19 cellular contexts compared by ENCODE assay signal in the genomic region with DNA sequence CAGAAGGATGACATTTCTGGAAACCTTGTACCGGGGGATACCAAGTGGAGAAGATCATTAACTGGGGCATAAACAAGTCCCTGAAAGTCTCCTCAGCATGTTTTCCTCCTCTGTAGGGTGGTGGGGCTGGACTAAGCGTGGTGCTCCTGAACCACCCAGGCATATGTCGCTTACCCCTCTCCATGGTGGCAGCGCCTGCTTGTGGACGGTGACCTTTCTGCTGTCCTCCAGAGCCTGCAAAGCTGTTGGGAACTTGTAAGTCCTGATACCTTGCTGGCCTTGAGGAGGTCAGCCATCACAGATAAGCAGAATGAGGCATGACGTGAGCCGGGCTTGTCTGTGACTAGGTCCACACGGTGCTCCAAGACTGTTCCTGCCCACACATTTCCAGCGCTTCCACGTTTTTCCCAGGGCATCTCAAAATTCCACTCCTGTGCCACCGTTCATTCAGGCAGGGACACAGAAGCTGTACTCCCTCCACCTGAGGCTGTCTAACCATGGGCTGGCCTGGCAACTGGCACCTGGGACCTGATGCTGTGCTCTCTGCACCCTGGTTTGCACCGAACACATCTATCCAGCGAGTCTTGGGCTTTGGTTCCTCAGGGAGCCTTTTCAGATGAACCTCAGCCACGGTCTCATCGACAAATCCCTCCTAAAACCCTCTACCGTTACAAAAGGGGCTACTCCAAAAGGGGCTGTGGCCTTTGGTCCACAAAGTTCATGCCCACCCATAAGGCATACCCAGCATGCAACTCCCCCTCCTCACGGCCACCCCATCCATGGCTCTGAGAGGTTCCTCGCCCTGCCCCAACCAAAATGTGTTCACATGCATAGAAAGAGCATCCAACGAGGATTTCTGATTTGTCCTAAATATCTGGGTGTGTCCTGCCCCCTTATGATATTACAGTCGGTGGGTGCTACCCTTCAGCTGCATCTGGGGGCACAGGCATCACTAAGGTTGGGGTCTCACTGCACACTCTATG.
DNase-seq lines count a peak whose midpoint lies in the region; ATAC-seq and TF ChIP-seq lines count a peak whose summit lies in the region.
"Had no signal": no experiment of that assay in that cellular context is flagged by ENCODE, and none has a peak within 500 bp of the region (broad histone marks: within the 10 kb centered on the region; RNA-seq: fewer than 3 reads in every experiment).

No MANE protein-coding gene starts in this region.

- no peaks in the 10 kb centered on the region for H3K36me3 Mint-ChIP-seq in activated CD8-positive, alpha-beta memory T cell treated with anti-CD3 and anti-CD28 coated beads, Interleukin-2, amount 10 ng/mL, durations not matched to agents 7 days and 5 days
- no peaks in the 10 kb centered on the region for H3K36me3 Mint-ChIP-seq in activated T-cell treated with anti-CD3 and anti-CD28 coated beads, Interleukin-2, amount 50 U/mL, for 4 hours (ENCODE audit: insufficient read depth)
- H3K36me3 Mint-ChIP-seq: activated naive CD8-positive, alpha-beta T cell treated with anti-CD3 and anti-CD28 coated beads, Interleukin-2, amount 10 ng/mL, durations not matched to agents 7 days and 5 days; brain; natural killer cell had no signal

- H3K9ac ChIP-seq in neuronal stem cell (ENCODE audit: low read depth, low read length, poor library complexity) = no peak overlapping the region

- no peak overlapping the region for H3K27ac Mint-ChIP-seq in activated CD8-positive, alpha-beta memory T cell treated with anti-CD3 and anti-CD28 coated beads, Interleukin-2, amount 10 ng/mL, durations not matched to agents 7 days and 5 days
- H3K27ac Mint-ChIP-seq: activated naive CD8-positive, alpha-beta T cell treated with anti-CD3 and anti-CD28 coated beads, Interleukin-2, amount 10 ng/mL, durations not matched to agents 7 days and 5 days; endodermal cell; memory B cell; natural killer cell; stimulated activated naive CD8-positive, alpha-beta T cell treated with anti-CD3 and anti-CD28 coated beads, Interleukin-15, Interleukin-2, amounts not matched to agents 100 ng/mL and 50 ng/mL, for 24 hours had no signal

- H2AK5ac ChIP-seq in neuronal stem cell (ENCODE audit: low read depth, low read length) = peak overlapping the region; percentile 79

- no peak overlapping the region for H3K23ac ChIP-seq in neuronal stem cell (ENCODE audit: low read depth, low read length, poor library complexity)

- WGBS in esophagus, 2 donors = 85 to 86% methylated on average over 20 of the region's 20 CpGs
- no CpG with 5 or more reads among the region's 20 CpGs for WGBS in neuronal stem cell (ENCODE audit: extremely low coverage in 2 of 2, insufficient read length in 2 of 2, insufficient replicate concordance in 1 of 2), 2 donors

- H3K27ac ChIP-seq in esophagus (ENCODE audit: low read depth in 2 of 2, low read length in 1 of 2) (peak overlapping the region; percentile 25 to 54), neuronal stem cell (replicated peaks; ENCODE audit: low read length) (no peak overlapping the region), upper lobe of right lung (peak overlapping the region; percentile 73)

- H2AFZ ChIP-seq in neuronal stem cell (ENCODE audit: low read length) = no peak overlapping the region

- no peak overlapping the region for H2BK120ac ChIP-seq in neuronal stem cell (ENCODE audit: low read depth, low read length)

- no peaks in the 10 kb centered on the region for H3K36me3 ChIP-seq in esophagus (ENCODE audit: control insufficient read depth in 2 of 2, insufficient read depth in 2 of 2, low read length in 1 of 2)
- no peaks in the 10 kb centered on the region for H3K36me3 ChIP-seq in neuronal stem cell (replicated peaks in 1 of 2; ENCODE audit: control insufficient read depth in 2 of 2, insufficient read depth in 2 of 2, low read length in 2 of 2)
- H3K36me3 ChIP-seq in upper lobe of right lung = no peaks in the 10 kb centered on the region

- H3K9me3 ChIP-seq in esophagus (ENCODE audit: control insufficient read depth in 2 of 2, insufficient read depth in 1 of 2, low read depth in 1 of 2, low read length in 1 of 2) = peaks cover 0 to 5% of the 10 kb centered on the region in 2 donors
- no peaks in the 10 kb centered on the region for H3K9me3 ChIP-seq in neuronal stem cell (replicated peaks in 1 of 2; ENCODE audit: control insufficient read depth in 2 of 2, insufficient read depth in 1 of 2, low read depth in 1 of 2, low read length in 2 of 2)
- H3K9me3 ChIP-seq in upper lobe of right lung = no peaks in the 10 kb centered on the region

- H2BK5ac ChIP-seq in neuronal stem cell (ENCODE audit: low read length) = no peak overlapping the region

- CTCF ChIA-PET in activated CD8-positive, alpha-beta memory T cell treated with anti-CD3 and anti-CD28 coated beads, Interleukin-2, amount 10 ng/mL, durations not matched to agents 7 days and 5 days (lab: Charles Lee) = no interaction called here

- H3K4me2 ChIP-seq in neuronal stem cell (ENCODE audit: insufficient read depth, low read length, poor library complexity, severe bottlenecking) = no peak overlapping the region

- H4K91ac ChIP-seq in neuronal stem cell (ENCODE audit: low read depth, low read length, poor library complexity) = no peak overlapping the region

- H3K4me1 Mint-ChIP-seq in activated CD8-positive, alpha-beta memory T cell treated with anti-CD3 and anti-CD28 coated beads, Interleukin-2, amount 10 ng/mL, durations not matched to agents 7 days and 5 days = no peaks in the 10 kb centered on the region
- H3K4me1 Mint-ChIP-seq in activated T-cell treated with anti-CD3 and anti-CD28 coated beads, Interleukin-2, amount 50 U/mL, for 4 hours (ENCODE audit: low read depth) = peaks cover 2% of the 10 kb centered on the region
- H3K4me1 Mint-ChIP-seq: natural killer cell had no signal

- no peak for TF ChIP-seq CTCF in upper lobe of right lung (IDR thresholded peaks at IDR 0.05)

- H3K4me1 ChIP-seq in esophagus (ENCODE audit: control insufficient read depth in 2 of 2, insufficient read depth in 2 of 2, low read length in 1 of 2) (peaks cover 2 to 4% of the 10 kb centered on the region in 2 donors), neuronal stem cell (ENCODE audit: control insufficient read depth in 2 of 2, insufficient read depth in 1 of 2, low read depth in 1 of 2, low read length in 2 of 2) (peaks cover 5 to 28% of the 10 kb centered on the region in 2 donors), upper lobe of right lung (peaks cover 20% of the 10 kb centered on the region)

- H3K27me3 Mint-ChIP-seq in activated CD8-positive, alpha-beta memory T cell treated with anti-CD3 and anti-CD28 coated beads, Interleukin-2, amount 10 ng/mL, durations not matched to agents 7 days and 5 days = peaks cover 18% of the 10 kb centered on the region
- peaks cover 31% of the 10 kb centered on the region for H3K27me3 Mint-ChIP-seq in activated T-cell treated with anti-CD3 and anti-CD28 coated beads, Interleukin-2, amount 50 U/mL, for 4 hours (ENCODE audit: low read depth)
- H3K27me3 Mint-ChIP-seq: brain had no signal

- peak overlapping the region; percentile 60 for H2BK12ac ChIP-seq in neuronal stem cell (ENCODE audit: low read length)

- H3K4me3 ChIP-seq in esophagus (ENCODE audit: low read depth in 1 of 2, low read length in 2 of 2) (no peak overlapping the region), neuronal stem cell (ENCODE audit: low read length in 2 of 2) (no peak overlapping the region), upper lobe of right lung (no peak overlapping the region)

- H2BK15ac ChIP-seq in neuronal stem cell (ENCODE audit: low read length) = peak overlapping the region; percentile 82

- H3K14ac ChIP-seq in neuronal stem cell (ENCODE audit: low read length) = no peak overlapping the region

- intact Hi-C loops in upper lobe of right lung (cut with DNase I) = no loop called here

- H3K9me3 Mint-ChIP-seq in activated CD8-positive, alpha-beta memory T cell treated with anti-CD3 and anti-CD28 coated beads, Interleukin-2, amount 10 ng/mL, durations not matched to agents 7 days and 5 days (ENCODE audit: low read depth) = no peaks in the 10 kb centered on the region
- no peaks in the 10 kb centered on the region for H3K9me3 Mint-ChIP-seq in activated T-cell treated with anti-CD3 and anti-CD28 coated beads, Interleukin-2, amount 50 U/mL, for 4 hours
- H3K9me3 Mint-ChIP-seq: activated naive CD8-positive, alpha-beta T cell treated with anti-CD3 and anti-CD28 coated beads, Interleukin-2, amount 10 ng/mL, durations not matched to agents 7 days and 5 days; endodermal cell; natural killer cell had no signal

- ATAC-seq in activated CD8-positive, alpha-beta memory T cell treated with anti-CD3 and anti-CD28 coated beads, Interleukin-2, amount 10 ng/mL, durations not matched to agents 7 days and 5 days = no peak
- ATAC-seq in upper lobe of right lung (no peak), GM18511 (IDR thresholded peaks at IDR 0.05; ENCODE audit: unreplicated experiment) (no peak)
- ATAC-seq in activated T-cell treated with anti-CD3 and anti-CD28 coated beads, Interleukin-2, amount 50 U/mL, for 4 hours = no peak
- ATAC-seq: natural killer cell had no signal

- peak overlapping the region; percentile 61 for H3K18ac ChIP-seq in neuronal stem cell (ENCODE audit: low read length)

- peaks cover 4% of the 10 kb centered on the region for H3K79me1 ChIP-seq in neuronal stem cell (ENCODE audit: low read depth, low read length)

- H3K4me3 Mint-ChIP-seq in activated CD8-positive, alpha-beta memory T cell treated with anti-CD3 and anti-CD28 coated beads, Interleukin-2, amount 10 ng/mL, durations not matched to agents 7 days and 5 days = no peak overlapping the region
- no peak overlapping the region for H3K4me3 Mint-ChIP-seq in activated T-cell treated with anti-CD3 and anti-CD28 coated beads, Interleukin-2, amount 50 U/mL, for 4 hours
- H3K4me3 Mint-ChIP-seq: activated naive CD8-positive, alpha-beta T cell treated with anti-CD3 and anti-CD28 coated beads, Interleukin-2, amount 10 ng/mL, durations not matched to agents 7 days and 5 days; brain; endodermal cell; memory B cell; natural killer cell; stimulated activated naive CD8-positive, alpha-beta T cell treated with anti-CD3 and anti-CD28 coated beads, Interleukin-15, Interleukin-2, amounts not matched to agents 100 ng/mL and 50 ng/mL, for 24 hours had no signal

- peak; percentile 15 for DNase-seq in activated CD8-positive, alpha-beta memory T cell treated with anti-CD3 and anti-CD28 coated beads, Interleukin-2, amount 10 ng/mL, durations not matched to agents 7 days and 5 days
- no peak for DNase-seq in activated CD8-positive, alpha-beta memory T cell treated with anti-CD3 and anti-CD28 coated beads for 24 hours
- DNase-seq in neuronal stem cell (ENCODE audit: low spot score) = no peak
- DNase-seq in upper lobe of right lung = no peak
- DNase-seq in activated T-cell treated with anti-CD3 and anti-CD28 coated beads, Interleukin-2, amount 50 U/mL, for 4 hours = no peak
- no peak for DNase-seq in Ammon's horn (ENCODE audit: low spot score)
- DNase-seq: activated naive CD8-positive, alpha-beta T cell treated with anti-CD3 and anti-CD28 coated beads, Interleukin-2, amount 10 ng/mL, durations not matched to agents 7 days and 5 days; endodermal cell; HCEC 1CT; hypothalamus; natural killer cell; NCI-H524; small intestine; stimulated activated CD4-positive, alpha-beta T cell treated with anti-CD3 and anti-CD28 coated beads, Interleukin-2, amount 100 ng/mL, for 48 hours had no signal

- H4K8ac ChIP-seq in neuronal stem cell (ENCODE audit: low read depth, low read length) = no peak overlapping the region

- H3K27me3 ChIP-seq in esophagus (ENCODE audit: control insufficient read depth in 1 of 2, insufficient read depth in 2 of 2, low read length in 2 of 2) (no peaks in the 10 kb centered on the region), neuronal stem cell (ENCODE audit: control insufficient read depth in 3 of 3, insufficient read depth in 3 of 3, low read depth in 1 of 3, low read length in 3 of 3) (no peaks in the 10 kb centered on the region), upper lobe of right lung (no peaks in the 10 kb centered on the region)

- no peak overlapping the region for H3K4ac ChIP-seq in neuronal stem cell (ENCODE audit: low read length)
